1 cellular context compared by ENCODE assay signal in genomic region chr16:87823146-87823929, GRCh38.
TF ChIP-seq lines count a peak whose summit lies in the region.

No MANE protein-coding gene starts in this region.

TF ChIP-seq in HepG2, 621 proteins besides CTCF, POLR2A, EP300 and RAD21:
- TF ChIP-seq HNRNPL (IDR thresholded peaks at IDR 0.05; ENCODE audit: low read depth, low read length) (0 out of 2 replicates have a peak, but pooled peaks have one; percentile 6), ETV6 (CRISPR knock-in tag; conservative IDR thresholded peaks at IDR 0.05) (no peak)
- TF ChIP-seq, protein P1, sequence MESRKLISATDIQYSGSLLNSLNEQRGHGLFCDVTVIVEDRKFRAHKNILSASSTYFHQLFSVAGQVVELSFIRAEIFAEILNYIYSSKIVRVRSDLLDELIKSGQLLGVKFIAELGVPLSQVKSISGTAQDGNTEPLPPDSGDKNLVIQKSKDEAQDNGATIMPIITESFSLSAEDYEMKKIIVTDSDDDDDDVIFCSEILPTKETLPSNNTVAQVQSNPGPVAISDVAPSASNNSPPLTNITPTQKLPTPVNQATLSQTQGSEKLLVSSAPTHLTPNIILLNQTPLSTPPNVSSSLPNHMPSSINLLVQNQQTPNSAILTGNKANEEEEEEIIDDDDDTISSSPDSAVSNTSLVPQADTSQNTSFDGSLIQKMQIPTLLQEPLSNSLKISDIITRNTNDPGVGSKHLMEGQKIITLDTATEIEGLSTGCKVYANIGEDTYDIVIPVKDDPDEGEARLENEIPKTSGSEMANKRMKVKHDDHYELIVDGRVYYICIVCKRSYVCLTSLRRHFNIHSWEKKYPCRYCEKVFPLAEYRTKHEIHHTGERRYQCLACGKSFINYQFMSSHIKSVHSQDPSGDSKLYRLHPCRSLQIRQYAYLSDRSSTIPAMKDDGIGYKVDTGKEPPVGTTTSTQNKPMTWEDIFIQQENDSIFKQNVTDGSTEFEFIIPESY (CRISPR knock-in tag; IDR thresholded peaks at IDR 0.05) = 0 out of 2 replicates have a peak, but pooled peaks have one; percentile 13
